Comparison of ENCODE assay signal across 31 cellular contexts in the genomic region with DNA sequence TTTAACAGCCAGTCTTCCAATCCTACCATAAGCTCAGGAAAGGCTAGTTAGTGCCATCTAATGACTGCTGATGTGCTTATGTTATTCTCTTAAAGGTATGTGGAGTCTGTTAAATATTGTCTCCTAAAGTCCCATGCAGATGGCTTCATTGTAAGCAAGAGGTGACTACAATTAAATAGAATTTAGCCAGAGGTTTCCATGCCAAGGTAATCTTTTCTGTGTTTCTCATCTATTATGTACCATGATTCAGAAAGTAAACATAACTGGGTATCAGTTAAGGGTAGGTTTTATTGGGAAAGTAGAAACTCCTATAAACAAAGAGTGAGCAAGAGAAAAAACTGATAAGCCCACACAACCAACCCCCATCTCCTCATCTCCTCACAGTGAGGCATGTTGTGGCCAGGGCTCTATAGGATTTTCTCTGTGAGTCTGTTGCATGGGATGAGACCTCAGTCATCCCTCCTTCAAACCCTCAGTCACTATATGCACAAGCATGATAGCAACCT.
"Had no signal": no experiment of that assay in that cellular context is flagged by ENCODE, and none has a peak within 500 bp of the region (broad histone marks: within the 10 kb centered on the region; RNA-seq: fewer than 3 reads in every experiment).

No MANE protein-coding gene starts in this region.

- H3K36me3 ChIP-seq: adrenal gland, cardiac muscle cell, MG63, SJCRH30 had no signal

- DNase-seq: activated CD4-positive, alpha-beta T cell treated with anti-CD3 and anti-CD28 coated beads for 48 hours; activated CD4-positive, alpha-beta T cell treated with anti-CD3 and anti-CD28 coated beads, Interleukin-2, amount 50 U/mL, for 4 hours; activated CD4-positive, CD25-positive, alpha-beta regulatory T cell treated with anti-CD3 and anti-CD28 coated beads, Interleukin-2, amount 50 U/mL, for 72 hours; activated CD8-positive, alpha-beta memory T cell treated with anti-CD3 and anti-CD28 coated beads, Interleukin-2, amount 50 U/mL, for 48 hours; activated CD8-positive, alpha-beta T cell treated with anti-CD3 and anti-CD28 coated beads, Interleukin-2, amount 10 ng/mL, durations not matched to agents 7 days and 5 days; activated naive CD4-positive, alpha-beta T cell treated with anti-CD3 and anti-CD28 coated beads, Interleukin-2, amount 50 U/mL, for 16 hours; activated naive CD8-positive, alpha-beta T cell treated with anti-CD3 and anti-CD28 coated beads, Interleukin-2, amount 10 ng/mL, durations not matched to agents 7 days and 5 days; activated T-cell treated with anti-CD3 and anti-CD28 coated beads, Interleukin-2, amount 50 U/mL, for 1 hour; adrenal gland; aorta; body of pancreas; KG1; MG63; MV-4-11; NCI-H1092 treated with DMSO at 0.1 percent for 48 hours; NCI-H1417 treated with DMSO at 0.1 percent for 48 hours; NCI-H1694; NCI-H2029; NCI-H2107; NCI-H2171 treated with DMSO at 0.1 percent for 48 hours; NCI-H345; NCI-H510A; NCI-H526 treated with DMSO at 0.1 percent for 48 hours; Right ventricle myocardium superior; RPMI8226; SJCRH30; SK-N-SH; SW 1271 had no signal

- H3K27me3 ChIP-seq: adrenal gland, body of pancreas, cardiac muscle cell, MG63, SJCRH30 had no signal

- H3K9ac ChIP-seq: SK-N-SH had no signal

- H3K4me1 ChIP-seq: adrenal gland, body of pancreas, SJCRH30 had no signal

- H3K4me3 ChIP-seq: adrenal gland, body of pancreas, cardiac muscle cell, MG63, SJCRH30 had no signal

- ATAC-seq: activated CD8-positive, alpha-beta T cell treated with anti-CD3 and anti-CD28 coated beads, Interleukin-2, amount 10 ng/mL, durations not matched to agents 7 days and 5 days; body of pancreas; Panc1; WTC11 had no signal

- H3K4me2 ChIP-seq: SK-N-SH had no signal

- H3K9me3 ChIP-seq: adrenal gland, body of pancreas, MG63, SJCRH30, SK-N-SH had no signal

- H3K27ac ChIP-seq: adrenal gland, body of pancreas, cardiac muscle cell, SJCRH30 had no signal
